ENCODE assay signal across 1 cellular context in the genomic region with DNA sequence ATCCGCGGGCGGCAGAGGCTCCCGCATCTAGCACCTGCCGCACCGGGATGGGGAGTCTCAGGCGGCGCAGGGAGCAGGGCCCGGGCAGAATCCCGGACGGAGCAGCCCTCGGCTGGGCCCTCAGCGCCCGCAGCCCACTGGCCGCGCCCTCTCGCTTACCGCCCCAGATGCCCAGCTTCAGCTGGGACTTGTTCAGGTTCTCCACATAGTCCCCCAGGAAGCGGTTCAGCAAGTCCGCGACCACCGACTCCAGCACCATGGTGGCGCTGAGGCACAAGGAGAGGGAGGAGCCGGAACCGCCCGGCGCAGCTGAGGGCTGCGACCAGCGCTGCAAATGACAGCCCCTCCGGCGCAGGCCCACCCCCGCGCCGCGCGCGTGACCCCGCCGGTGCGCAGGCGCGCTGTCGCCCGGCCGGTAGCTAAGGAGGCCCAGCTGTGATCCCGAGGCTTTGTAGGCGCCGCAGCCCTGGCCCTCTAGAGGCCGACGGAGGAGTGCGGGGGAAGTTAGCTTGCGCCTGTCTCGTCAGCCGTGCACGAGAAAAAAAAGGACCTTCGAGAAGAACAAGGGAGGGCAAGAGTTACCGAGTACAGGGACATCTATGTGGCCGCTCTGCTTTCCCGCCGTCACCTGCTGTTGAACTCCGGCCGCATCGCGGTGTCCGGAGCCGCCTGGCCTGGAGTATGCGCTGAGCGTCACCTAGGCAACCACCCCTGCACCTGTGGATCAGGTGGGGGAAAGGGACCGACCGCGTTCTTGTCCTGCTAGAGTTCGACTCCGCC.
TF ChIP-seq lines count a peak whose summit lies in the region.

TSS of gene VPS13C (minus strand) at position 332 of the 780 bp plus-strand sequence. CDS start at position 259, 73 bp downstream.

TF ChIP-seq in K562, 482 proteins besides CTCF, POLR2A, EP300 and RAD21 (continued from another document and continues in another):
- TF ChIP-seq IRF9 (tag; IDR thresholded peaks at IDR 0.05), result no peak
- TF ChIP-seq, protein P1, sequence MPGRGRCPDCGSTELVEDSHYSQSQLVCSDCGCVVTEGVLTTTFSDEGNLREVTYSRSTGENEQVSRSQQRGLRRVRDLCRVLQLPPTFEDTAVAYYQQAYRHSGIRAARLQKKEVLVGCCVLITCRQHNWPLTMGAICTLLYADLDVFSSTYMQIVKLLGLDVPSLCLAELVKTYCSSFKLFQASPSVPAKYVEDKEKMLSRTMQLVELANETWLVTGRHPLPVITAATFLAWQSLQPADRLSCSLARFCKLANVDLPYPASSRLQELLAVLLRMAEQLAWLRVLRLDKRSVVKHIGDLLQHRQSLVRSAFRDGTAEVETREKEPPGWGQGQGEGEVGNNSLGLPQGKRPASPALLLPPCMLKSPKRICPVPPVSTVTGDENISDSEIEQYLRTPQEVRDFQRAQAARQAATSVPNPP (IDR thresholded peaks at IDR 0.05; ENCODE audit: borderline replicate concordance, insufficient read depth, insufficient read length), result no peak
- no peak for TF ChIP-seq BCL6 (CRISPR knock-in tag; IDR thresholded peaks at IDR 0.05)
- TF ChIP-seq, protein P2, sequence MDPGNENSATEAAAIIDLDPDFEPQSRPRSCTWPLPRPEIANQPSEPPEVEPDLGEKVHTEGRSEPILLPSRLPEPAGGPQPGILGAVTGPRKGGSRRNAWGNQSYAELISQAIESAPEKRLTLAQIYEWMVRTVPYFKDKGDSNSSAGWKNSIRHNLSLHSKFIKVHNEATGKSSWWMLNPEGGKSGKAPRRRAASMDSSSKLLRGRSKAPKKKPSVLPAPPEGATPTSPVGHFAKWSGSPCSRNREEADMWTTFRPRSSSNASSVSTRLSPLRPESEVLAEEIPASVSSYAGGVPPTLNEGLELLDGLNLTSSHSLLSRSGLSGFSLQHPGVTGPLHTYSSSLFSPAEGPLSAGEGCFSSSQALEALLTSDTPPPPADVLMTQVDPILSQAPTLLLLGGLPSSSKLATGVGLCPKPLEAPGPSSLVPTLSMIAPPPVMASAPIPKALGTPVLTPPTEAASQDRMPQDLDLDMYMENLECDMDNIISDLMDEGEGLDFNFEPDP (CRISPR knock-in tag; IDR thresholded peaks at IDR 0.05), result no peak
- TF ChIP-seq KAT2B (IDR thresholded peaks at IDR 0.05; ENCODE audit: low read depth, low read length), result peak; percentile 61
- no peak for TF ChIP-seq NFYB (IDR thresholded peaks at IDR 0.05; ENCODE audit: extremely low read depth, insufficient read length)
- TF ChIP-seq PTBP1 (IDR thresholded peaks at IDR 0.05; ENCODE audit: low read depth, low read length), result 0 out of 2 replicates have a peak, but pooled peaks have one; percentile 55
- TF ChIP-seq ZBTB8A (IDR thresholded peaks at IDR 0.05; ENCODE audit: partially characterized antibody), result no peak
- TF ChIP-seq, protein P3, sequence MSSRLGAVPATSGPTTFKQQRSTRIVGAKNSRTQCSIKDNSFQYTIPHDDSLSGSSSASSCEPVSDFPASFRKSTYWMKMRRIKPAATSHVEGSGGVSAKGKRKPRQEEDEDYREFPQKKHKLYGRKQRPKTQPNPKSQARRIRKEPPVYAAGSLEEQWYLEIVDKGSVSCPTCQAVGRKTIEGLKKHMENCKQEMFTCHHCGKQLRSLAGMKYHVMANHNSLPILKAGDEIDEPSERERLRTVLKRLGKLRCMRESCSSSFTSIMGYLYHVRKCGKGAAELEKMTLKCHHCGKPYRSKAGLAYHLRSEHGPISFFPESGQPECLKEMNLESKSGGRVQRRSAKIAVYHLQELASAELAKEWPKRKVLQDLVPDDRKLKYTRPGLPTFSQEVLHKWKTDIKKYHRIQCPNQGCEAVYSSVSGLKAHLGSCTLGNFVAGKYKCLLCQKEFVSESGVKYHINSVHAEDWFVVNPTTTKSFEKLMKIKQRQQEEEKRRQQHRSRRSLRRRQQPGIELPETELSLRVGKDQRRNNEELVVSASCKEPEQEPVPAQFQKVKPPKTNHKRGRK (tag; IDR thresholded peaks at IDR 0.05), result no peak
- 0 out of 2 replicates have a peak, but pooled peaks have one; percentile 25 for TF ChIP-seq NR2C1 (IDR thresholded peaks at IDR 0.05)
- TF ChIP-seq NR2C1 (tag; IDR thresholded peaks at IDR 0.05), result 0 out of 2 replicates have a peak, but pooled peaks have one; percentile 12
- peak; percentile 19; the same call in 1 of the 2 replicates for TF ChIP-seq CBFA2T3 (IDR thresholded peaks at IDR 0.05)
- TF ChIP-seq CHD7 (IDR thresholded peaks at IDR 0.05; ENCODE audit: low read depth, low read length), result no peak
- TF ChIP-seq ZBTB9 (CRISPR knock-in tag; IDR thresholded peaks at IDR 0.05), result no peak
- TF ChIP-seq ZNF583 (CRISPR knock-in tag; IDR thresholded peaks at IDR 0.05), result no peak
- TF ChIP-seq ZNF780A (CRISPR knock-in tag; IDR thresholded peaks at IDR 0.05), result no peak
- TF ChIP-seq RBM34 (IDR thresholded peaks at IDR 0.05; ENCODE audit: borderline replicate concordance, insufficient read depth, low read length), result no peak
- TF ChIP-seq SIN3A (IDR thresholded peaks at IDR 0.05; ENCODE audit: borderline replicate concordance in 2 of 2, control insufficient read depth in 1 of 2, low read depth in 2 of 2, low read length in 2 of 2), result peak; percentile 70 to 90; a peak in 2 of 4 replicates
- TF ChIP-seq TBL1XR1 (IDR thresholded peaks at IDR 0.05; ENCODE audit: low read length in 2 of 2), result peak in 1 of 2 experiments; percentile 37; a peak in 1 of 4 replicates
- peak; percentile 66 to 80 for TF ChIP-seq MAZ (CRISPR knock-in tag; conservative IDR thresholded peaks at IDR 0.05 in 1 of 2, IDR thresholded peaks at IDR 0.05 in 1 of 2)
- TF ChIP-seq, protein P4, sequence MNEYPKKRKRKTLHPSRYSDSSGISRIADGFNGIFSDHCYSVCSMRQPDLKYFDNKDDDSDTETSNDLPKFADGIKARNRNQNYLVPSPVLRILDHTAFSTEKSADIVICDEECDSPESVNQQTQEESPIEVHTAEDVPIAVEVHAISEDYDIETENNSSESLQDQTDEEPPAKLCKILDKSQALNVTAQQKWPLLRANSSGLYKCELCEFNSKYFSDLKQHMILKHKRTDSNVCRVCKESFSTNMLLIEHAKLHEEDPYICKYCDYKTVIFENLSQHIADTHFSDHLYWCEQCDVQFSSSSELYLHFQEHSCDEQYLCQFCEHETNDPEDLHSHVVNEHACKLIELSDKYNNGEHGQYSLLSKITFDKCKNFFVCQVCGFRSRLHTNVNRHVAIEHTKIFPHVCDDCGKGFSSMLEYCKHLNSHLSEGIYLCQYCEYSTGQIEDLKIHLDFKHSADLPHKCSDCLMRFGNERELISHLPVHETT (CRISPR knock-in tag; conservative IDR thresholded peaks at IDR 0.05 in 1 of 2, IDR thresholded peaks at IDR 0.05 in 1 of 2), result peak in 1 of 2 experiments; percentile 62; a peak in 1 of 4 replicates
- peak; percentile 86 for TF ChIP-seq RBFOX2 (IDR thresholded peaks at IDR 0.05; ENCODE audit: low read depth, low read length)
- TF ChIP-seq, protein P5, sequence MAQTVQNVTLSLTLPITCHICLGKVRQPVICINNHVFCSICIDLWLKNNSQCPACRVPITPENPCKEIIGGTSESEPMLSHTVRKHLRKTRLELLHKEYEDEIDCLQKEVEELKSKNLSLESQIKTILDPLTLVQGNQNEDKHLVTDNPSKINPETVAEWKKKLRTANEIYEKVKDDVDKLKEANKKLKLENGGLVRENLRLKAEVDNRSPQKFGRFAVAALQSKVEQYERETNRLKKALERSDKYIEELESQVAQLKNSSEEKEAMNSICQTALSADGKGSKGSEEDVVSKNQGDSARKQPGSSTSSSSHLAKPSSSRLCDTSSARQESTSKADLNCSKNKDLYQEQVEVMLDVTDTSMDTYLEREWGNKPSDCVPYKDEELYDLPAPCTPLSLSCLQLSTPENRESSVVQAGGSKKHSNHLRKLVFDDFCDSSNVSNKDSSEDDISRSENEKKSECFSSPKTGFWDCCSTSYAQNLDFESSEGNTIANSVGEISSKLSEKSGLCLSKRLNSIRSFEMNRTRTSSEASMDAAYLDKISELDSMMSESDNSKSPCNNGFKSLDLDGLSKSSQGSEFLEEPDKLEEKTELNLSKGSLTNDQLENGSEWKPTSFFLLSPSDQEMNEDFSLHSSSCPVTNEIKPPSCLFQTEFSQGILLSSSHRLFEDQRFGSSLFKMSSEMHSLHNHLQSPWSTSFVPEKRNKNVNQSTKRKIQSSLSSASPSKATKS (CRISPR knock-in tag; IDR thresholded peaks at IDR 0.05), result no peak
- TF ChIP-seq KAT8 (IDR thresholded peaks at IDR 0.05; ENCODE audit: low read depth), result no peak
- TF ChIP-seq MBD2 (IDR thresholded peaks at IDR 0.05; ENCODE audit: borderline replicate concordance, low read depth), result peak; percentile 12; the same call in 1 of the 2 replicates
- no peak for TF ChIP-seq NBN (IDR thresholded peaks at IDR 0.05; ENCODE audit: low read depth)
